ENCODE assay signal across 8 cellular contexts in genomic region chr16:1773703-1774455, GRCh38. TPM values are rescaled to one million over a fixed set of nuclear protein-coding genes. Genes with fewer than 3 reads are reported as not detected.
DNase-seq lines count a peak whose midpoint lies in the region; ATAC-seq lines count a peak whose summit lies in the region.

No MANE protein-coding gene starts in this region.

- H3K4me3 Mint-ChIP-seq in stimulated activated naive CD8-positive, alpha-beta T cell treated with anti-CD3 and anti-CD28 coated beads, Interleukin-15, Interleukin-2, amounts not matched to agents 100 ng/mL and 50 ng/mL, for 24 hours, result peak overlapping the region; percentile 100

- H3K36me3 ChIP-seq in SJSA1, result peaks cover 84% of the 10 kb centered on the region
- H3K36me3 ChIP-seq in muscle layer of duodenum (ENCODE audit: control insufficient read depth in 1 of 2, insufficient read depth in 2 of 2, low read length in 2 of 2), result peaks cover 0 to 39% of the 10 kb centered on the region in 2 donors

- no peak overlapping the region for H3K27ac ChIP-seq in SJSA1
- H3K27ac ChIP-seq in muscle layer of duodenum (ENCODE audit: low read length), result no peak overlapping the region

- no peaks in the 10 kb centered on the region for H3K27me3 ChIP-seq in SJSA1 (replicated peaks)
- H3K27me3 ChIP-seq in muscle layer of duodenum (ENCODE audit: low read depth, low read length), result no peaks in the 10 kb centered on the region

- H3K27ac Mint-ChIP-seq in stimulated activated naive CD8-positive, alpha-beta T cell treated with anti-CD3 and anti-CD28 coated beads, Interleukin-15, Interleukin-2, amounts not matched to agents 100 ng/mL and 50 ng/mL, for 24 hours, result peak overlapping the region; percentile 45

- H3K4me3 ChIP-seq in SJSA1, result peak overlapping the region; percentile 98
- H3K4me3 ChIP-seq in muscle layer of duodenum (ENCODE audit: low read depth in 1 of 2, low read length in 2 of 2), result peak overlapping the region; percentile 74 to 99

- H3K9me3 Mint-ChIP-seq in stimulated activated naive CD8-positive, alpha-beta T cell treated with anti-CD3 and anti-CD28 coated beads, Interleukin-15, Interleukin-2, amounts not matched to agents 100 ng/mL and 50 ng/mL, for 24 hours, result no peaks in the 10 kb centered on the region

- peaks cover 9% of the 10 kb centered on the region for H3K36me3 Mint-ChIP-seq in stimulated activated naive CD8-positive, alpha-beta T cell treated with anti-CD3 and anti-CD28 coated beads, Interleukin-15, Interleukin-2, amounts not matched to agents 100 ng/mL and 50 ng/mL, for 24 hours (ENCODE audit: low read depth)

- no peak for ATAC-seq in stimulated activated naive CD8-positive, alpha-beta T cell treated with anti-CD3 and anti-CD28 coated beads, Interleukin-15, Interleukin-2, amounts not matched to agents 100 U/mL and 50 U/mL, for 24 hours
- no peak for ATAC-seq in HG03571 (IDR thresholded peaks at IDR 0.05; ENCODE audit: unreplicated experiment)

- H3K27me3 Mint-ChIP-seq in stimulated activated naive CD8-positive, alpha-beta T cell treated with anti-CD3 and anti-CD28 coated beads, Interleukin-15, Interleukin-2, amounts not matched to agents 100 ng/mL and 50 ng/mL, for 24 hours, result no peaks in the 10 kb centered on the region

- H3K4me1 Mint-ChIP-seq in stimulated activated naive CD8-positive, alpha-beta T cell treated with anti-CD3 and anti-CD28 coated beads, Interleukin-15, Interleukin-2, amounts not matched to agents 100 ng/mL and 50 ng/mL, for 24 hours (ENCODE audit: low read depth), result peaks cover 18% of the 10 kb centered on the region

- no peak for DNase-seq in stimulated activated naive CD8-positive, alpha-beta T cell treated with anti-CD3 and anti-CD28 coated beads, Interleukin-15, Interleukin-2, amounts not matched to agents 100 U/mL and 50 U/mL, for 24 hours
- DNase-seq in SJSA1 (ENCODE audit: low read depth in 1 of 2, low spot score in 2 of 2), result no peak
- DNase-seq in effector CD4-positive, alpha-beta T cell, result peak; percentile 15
- no peak for DNase-seq in NCI-H524 treated with DMSO at 0.1 percent for 48 hours (lab: John Stamatoyannopoulos, UW)
- DNase-seq in NCI-H2227 treated with DMSO at 0.1 percent for 48 hours (lab: John Stamatoyannopoulos, UW), result no peak

- peaks cover 4% of the 10 kb centered on the region for H3K9me3 ChIP-seq in SJSA1 (replicated peaks)
- H3K9me3 ChIP-seq in muscle layer of duodenum (ENCODE audit: control insufficient read depth in 1 of 2, low read length in 2 of 2), result no peaks in the 10 kb centered on the region

- H3K4me1 ChIP-seq in SJSA1 (replicated peaks) (peaks cover 30% of the 10 kb centered on the region), muscle layer of duodenum (ENCODE audit: control insufficient read depth in 1 of 2, insufficient read depth in 2 of 2, low read length in 2 of 2) (peaks cover 2 to 46% of the 10 kb centered on the region in 2 donors)

RNA-seq across cellular contexts. Expression of gene MRPS34, which starts 0.9 kb away (rescaled TPM):
- total RNA-seq in SJSA1 (2014; rRNA removed; shearing (Covaris generic)), result 132 and 178 TPM in 2 replicates

RNA-seq across cellular contexts. Expression of gene EME2, which starts 1.3 kb away (rescaled TPM):
- 6.9 and 7.7 TPM in 2 replicates for total RNA-seq in SJSA1 (2014; rRNA removed; shearing (Covaris generic))

RNA-seq across cellular contexts. Expression of gene NME3, which starts 2.5 kb away (rescaled TPM):
- total RNA-seq in SJSA1 (2014; rRNA removed; shearing (Covaris generic)), result 19.9 and 27.1 TPM in 2 replicates

RNA-seq across cellular contexts. Expression of gene SPSB3, which starts 8.5 kb away (rescaled TPM):
- 19.9 and 21.1 TPM in 2 replicates for total RNA-seq in SJSA1 (2014; rRNA removed; shearing (Covaris generic))

RNA-seq across cellular contexts. Expression of gene NUBP2, which starts 8.9 kb away (rescaled TPM):
- total RNA-seq in SJSA1 (2014; rRNA removed; shearing (Covaris generic)), result 117 and 127 TPM in 2 replicates
